ENCODE assay signal across 20 cellular contexts in the genomic region with DNA sequence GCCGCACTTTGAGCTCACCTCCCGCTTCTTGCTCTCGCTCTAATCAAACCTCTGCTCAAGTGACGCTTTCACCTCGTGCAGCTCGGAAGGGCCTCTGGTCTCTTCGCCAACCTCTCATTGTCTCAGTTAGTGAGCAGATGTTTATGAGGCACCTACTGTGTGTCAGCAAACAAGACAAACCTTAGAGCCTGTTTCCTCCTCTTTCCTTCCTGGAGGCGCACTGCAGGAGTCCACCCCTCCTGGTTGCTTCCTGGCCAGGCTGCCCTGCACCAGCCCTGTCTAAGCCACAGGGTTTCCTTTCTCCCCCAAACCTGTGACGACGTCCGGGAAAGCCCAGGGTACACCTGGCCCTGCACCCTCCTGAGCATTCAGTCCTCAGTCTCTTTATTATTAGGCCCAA.
"Had no signal": no experiment of that assay in that cellular context is flagged by ENCODE, and none has a peak within 500 bp of the region (broad histone marks: within the 10 kb centered on the region; RNA-seq: fewer than 3 reads in every experiment).

No MANE protein-coding gene starts in this region.

- H3K27ac ChIP-seq: SK-N-MC had no signal

- H3K27ac Mint-ChIP-seq: activated CD4-positive, alpha-beta T cell treated with anti-CD3 and anti-CD28 coated beads for 36 hours; activated CD8-positive, alpha-beta T cell treated with anti-CD3 and anti-CD28 coated beads, Interleukin-2, amount 10 ng/mL, durations not matched to agents 7 days and 5 days; activated naive CD4-positive, alpha-beta T cell treated with anti-CD3 and anti-CD28 coated beads, Interleukin-2, amount 50 U/mL, for 24 hours; T-cell had no signal

- ATAC-seq: activated CD4-positive, alpha-beta T cell treated with anti-CD3 and anti-CD28 coated beads for 36 hours; activated CD8-positive, alpha-beta T cell treated with anti-CD3 and anti-CD28 coated beads, Interleukin-2, amount 10 ng/mL, durations not matched to agents 7 days and 5 days; T-cell had no signal

- H3K4me3 Mint-ChIP-seq: activated CD4-positive, alpha-beta T cell treated with anti-CD3 and anti-CD28 coated beads for 36 hours; activated CD8-positive, alpha-beta T cell treated with anti-CD3 and anti-CD28 coated beads, Interleukin-2, amount 10 ng/mL, durations not matched to agents 7 days and 5 days; activated naive CD4-positive, alpha-beta T cell treated with anti-CD3 and anti-CD28 coated beads, Interleukin-2, amount 50 U/mL, for 24 hours; T-cell had no signal

- H3K4me1 Mint-ChIP-seq: activated CD4-positive, alpha-beta T cell treated with anti-CD3 and anti-CD28 coated beads for 36 hours; activated naive CD4-positive, alpha-beta T cell treated with anti-CD3 and anti-CD28 coated beads, Interleukin-2, amount 50 U/mL, for 24 hours; T-cell had no signal

- FAIRE-seq: TTC549 had no signal

- H3K4me3 ChIP-seq: SK-N-MC had no signal

- DNase-seq: activated CD4-positive, alpha-beta T cell treated with anti-CD3 and anti-CD28 coated beads for 36 hours; activated CD8-positive, alpha-beta memory T cell treated with anti-CD3 and anti-CD28 coated beads, Interleukin-2, amount 50 U/mL, for 48 hours; activated CD8-positive, alpha-beta T cell treated with anti-CD3 and anti-CD28 coated beads, Interleukin-2, amount 10 ng/mL, durations not matched to agents 7 days and 5 days; activated naive CD4-positive, alpha-beta T cell; activated T-cell treated with anti-CD3 and anti-CD28 coated beads, Interleukin-2, amount 50 U/mL, for 1 hour; aorta; central memory CD4-positive, alpha-beta T cell; NCI-H1048; NCI-H146; NCI-H187 treated with DMSO at 0.1 percent for 48 hours; NCI-H2081 treated with DMSO at 0.1 percent for 48 hours; NCI-H2171; NCI-H226; NCI-H82; T-cell; T-helper 2 cell; T1000 had no signal
